ENCODE assay signal across 1 cellular context in genomic region chr5:150256416-150257064, GRCh38.
TF ChIP-seq lines count a peak whose summit lies in the region.

No MANE protein-coding gene starts in this region.

TF ChIP-seq in HepG2, 621 proteins besides CTCF, POLR2A, EP300 and RAD21:
- TF ChIP-seq ZNF687 (CRISPR knock-in tag; IDR thresholded peaks at IDR 0.05), result peak; percentile 28; the same call in 1 of the 2 replicates
- peak; percentile 57 for TF ChIP-seq XRCC5 (optimal IDR thresholded peaks at IDR 0.05; ENCODE audit: low read length)
- TF ChIP-seq ZNF354B (CRISPR knock-in tag; IDR thresholded peaks at IDR 0.05), result no peak
- no peak for TF ChIP-seq TAF15 (IDR thresholded peaks at IDR 0.05; ENCODE audit: low read depth, low read length, poor library complexity, severe bottlenecking)
- 0 out of 2 replicates have a peak, but pooled peaks have one; percentile 41 for TF ChIP-seq KLF13 (CRISPR knock-in tag; IDR thresholded peaks at IDR 0.05)
- TF ChIP-seq SMC3 (IDR thresholded peaks at IDR 0.05; ENCODE audit: low read length), result peak; percentile 17
- TF ChIP-seq CBX5 (CRISPR knock-in tag; IDR thresholded peaks at IDR 0.05; ENCODE audit: borderline replicate concordance), result 0 out of 2 replicates have a peak, but pooled peaks have one; percentile 30
- TF ChIP-seq STAG1 (CRISPR knock-in tag; IDR thresholded peaks at IDR 0.05), result peak; percentile 66
- TF ChIP-seq SRSF4 (IDR thresholded peaks at IDR 0.05; ENCODE audit: low read depth, low read length, poor library complexity, severe bottlenecking), result no peak
- no peak for TF ChIP-seq MEIS2 (CRISPR knock-in tag; IDR thresholded peaks at IDR 0.05)
